In the genomic region with DNA sequence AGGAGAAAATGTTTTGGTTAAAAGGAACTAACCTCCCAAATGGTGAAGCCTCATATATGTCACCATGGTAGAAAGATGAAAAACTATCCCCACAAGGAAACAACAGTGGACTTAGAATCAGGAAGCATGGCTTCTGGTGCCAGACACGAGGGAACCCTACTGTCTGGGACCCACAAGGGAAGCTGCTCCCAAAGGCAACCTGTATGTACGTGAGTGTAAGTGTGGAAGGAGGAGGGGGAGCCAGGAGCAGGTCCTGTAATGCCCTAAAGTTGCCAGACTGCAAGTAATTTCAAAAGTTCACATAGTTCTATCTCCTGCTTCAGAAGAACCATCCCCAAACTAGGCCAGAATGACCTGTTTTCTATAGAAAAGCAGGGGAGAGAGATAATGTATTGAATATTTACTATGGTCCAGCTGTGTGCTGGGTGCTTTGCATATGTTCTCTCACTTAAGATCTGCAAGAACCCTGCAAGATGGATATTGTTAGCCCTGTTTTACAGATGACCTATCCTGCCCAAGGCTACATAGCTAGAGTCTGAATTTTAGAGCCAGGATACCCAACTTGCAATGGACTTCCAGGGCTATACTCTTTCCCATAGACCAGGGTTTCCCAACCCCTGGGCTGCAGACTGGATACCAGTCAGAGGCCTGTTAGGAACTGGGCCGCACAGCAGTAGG, we compare ENCODE assay signal across 20 cellular contexts. TPM values are rescaled to one million over a fixed set of nuclear protein-coding genes. Genes with fewer than 3 reads are reported as not detected.
DNase-seq lines count a peak whose midpoint lies in the region; ATAC-seq, FAIRE-seq and TF ChIP-seq lines count a peak whose summit lies in the region.
"Had no signal": no experiment of that assay in that cellular context is flagged by ENCODE, and none has a peak within 500 bp of the region (broad histone marks: within the 10 kb centered on the region; RNA-seq: fewer than 3 reads in every experiment).

No MANE protein-coding gene starts in this region.

- no peaks in the 10 kb centered on the region for H3K79me2 ChIP-seq in K562 (ENCODE audit: control insufficient read depth, insufficient read depth, low read length)

- 50% methylated on average over 3 of the region's 3 CpGs for WGBS in K562 (ENCODE audit: insufficient coverage, low coverage, missing lambda C conversion rate)

- FAIRE-seq in K562 (lab: Jason Lieb, UNC): peak; percentile 35
- FAIRE-seq: H1 had no signal

- H3K27ac Mint-ChIP-seq in HFFc6: peak overlapping the region; percentile 25; the same call in 1 of the 2 replicates
- peak overlapping the region; percentile 4 for H3K27ac Mint-ChIP-seq in stimulated activated effector memory CD8-positive, alpha-beta T cell treated with anti-CD3 and anti-CD28 coated beads, Interleukin-12 subunit alpha, Interleukin-12 subunit beta, amount 100 ng/mL, for 72 hours
- H3K27ac Mint-ChIP-seq: B cell; CD4-positive, alpha-beta T cell had no signal

- no peaks in the 10 kb centered on the region for H3K9me3 Mint-ChIP-seq in HFFc6
- no peaks in the 10 kb centered on the region for H3K9me3 Mint-ChIP-seq in stimulated activated effector memory CD8-positive, alpha-beta T cell treated with anti-CD3 and anti-CD28 coated beads, Interleukin-12 subunit alpha, Interleukin-12 subunit beta, amount 100 ng/mL, for 72 hours
- H3K9me3 Mint-ChIP-seq: CD4-positive, alpha-beta T cell had no signal

- POLR2A ChIA-PET in K562 (lab: Yijun Ruan, JAX): no interaction called here

- H3K36me3 ChIP-seq in K562 (ENCODE audit: control insufficient read depth, insufficient read depth, low read length): no peaks in the 10 kb centered on the region

- in situ Hi-C loops in K562 (cut with MboI): no loop called here

- no peaks in the 10 kb centered on the region for H3K27me3 ChIP-seq in K562 (ENCODE audit: control insufficient read depth in 2 of 2, insufficient read depth in 2 of 2, low read length in 2 of 2)

- no TSS peak for BruUV-seq in K562 (replicated peaks; lab: Mats Ljungman, UMichigan)

- H3K36me3 Mint-ChIP-seq in HFFc6 (ENCODE audit: low read depth): peaks cover 28% of the 10 kb centered on the region
- H3K36me3 Mint-ChIP-seq in stimulated activated effector memory CD8-positive, alpha-beta T cell treated with anti-CD3 and anti-CD28 coated beads, Interleukin-12 subunit alpha, Interleukin-12 subunit beta, amount 100 ng/mL, for 72 hours: peaks cover 100% of the 10 kb centered on the region

- H3K4me3 Mint-ChIP-seq in HFFc6: no peak overlapping the region
- H3K4me3 Mint-ChIP-seq in stimulated activated effector memory CD8-positive, alpha-beta T cell treated with anti-CD3 and anti-CD28 coated beads, Interleukin-12 subunit alpha, Interleukin-12 subunit beta, amount 100 ng/mL, for 72 hours: no peak overlapping the region
- H3K4me3 Mint-ChIP-seq: B cell; CD4-positive, alpha-beta T cell had no signal

- no peaks in the 10 kb centered on the region for H3K9me3 ChIP-seq in K562 (replicated peaks; ENCODE audit: control insufficient read depth, insufficient read depth, low read depth, low read length)

- intact Hi-C loops in K562 (cut with micrococcal nuclease): no loop called here

- H3K4me1 Mint-ChIP-seq in HFFc6 (ENCODE audit: low read depth): peaks cover 24% of the 10 kb centered on the region
- H3K4me1 Mint-ChIP-seq in stimulated activated effector memory CD8-positive, alpha-beta T cell treated with anti-CD3 and anti-CD28 coated beads, Interleukin-12 subunit alpha, Interleukin-12 subunit beta, amount 100 ng/mL, for 72 hours: peaks cover 32% of the 10 kb centered on the region

- no peak for TF ChIP-seq EP300 in K562 (IDR thresholded peaks at IDR 0.05; ENCODE audit: low read length)

- H3K4me1 ChIP-seq in K562 (replicated peaks in 1 of 2; ENCODE audit: control insufficient read depth in 2 of 2, insufficient read depth in 2 of 2, low read length in 2 of 2): peaks cover 3 to 13% of the 10 kb centered on the region in 2 experiments; a peak in 4 of 5 replicates

- H4K20me1 ChIP-seq in K562 (replicated peaks; ENCODE audit: control insufficient read depth, insufficient read depth, low read length): no peaks in the 10 kb centered on the region

- peak; percentile 48 for DNase-seq in activated effector memory CD4-positive, alpha-beta T cell treated with anti-CD3 and anti-CD28 coated beads, Interleukin-2, amount 50 U/mL, for 16 hours
- no peak for DNase-seq in activated effector memory CD4-positive, alpha-beta T cell treated with Interleukin-2 at 50 U/mL for 16 hours
- DNase-seq in HFFc6 (no peak), K562 (ENCODE audit: extremely low read depth in 1 of 4, low spot score in 3 of 4) (no peak)
- no peak for DNase-seq in stimulated activated effector memory CD8-positive, alpha-beta T cell treated with anti-CD3 and anti-CD28 coated beads, Interleukin-12 subunit alpha, Interleukin-12 subunit beta, amount 100 ng/mL, for 72 hours (ENCODE audit: low spot score in 2 of 2)
- DNase-seq: CD4-positive, alpha-beta T cell; DND-41; GF-D8; Karpas-422; NCI-H1105 treated with DMSO at 0.1 percent for 48 hours; NCI-H187 treated with DMSO at 0.1 percent for 48 hours; NCI-H2171 treated with DMSO at 0.1 percent for 48 hours; NCI-H510A; NCI-H82; Right ventricle myocardium superior had no signal

- TF ChIP-seq CTCF in HFFc6 (IDR thresholded peaks at IDR 0.05) (no peak), K562 (IDR thresholded peaks at IDR 0.05 in 2 of 3, conservative IDR thresholded peaks at IDR 0.05 in 1 of 3; ENCODE audit: insufficient read depth in 2 of 3, low read depth in 1 of 3, low read length in 3 of 3) (no peak)

- no peak for ATAC-seq in K562
- ATAC-seq in stimulated activated effector memory CD8-positive, alpha-beta T cell treated with anti-CD3 and anti-CD28 coated beads, Interleukin-12 subunit alpha, Interleukin-12 subunit beta, amount 100 ng/mL, for 72 hours: no peak
- ATAC-seq in HG03342 (IDR thresholded peaks at IDR 0.05; ENCODE audit: unreplicated experiment): no peak
- ATAC-seq in GM21526 (IDR thresholded peaks at IDR 0.05; ENCODE audit: low FRiP score, unreplicated experiment): no peak
- ATAC-seq: Panc1 had no signal

- H2AFZ ChIP-seq in K562 (ENCODE audit: low read depth, low read length): no peak overlapping the region

- CTCF ChIA-PET in K562 (lab: Yijun Ruan, JAX; ENCODE audit: low intra/inter-chr PET ratio): no interaction called here

- no peak overlapping the region for H3K27ac ChIP-seq in K562 (ENCODE audit: extremely low read depth, low read depth, low read length)

- H3K4me3 ChIP-seq in K562: no peak overlapping the region

- H3K9me1 ChIP-seq in K562 (ENCODE audit: control insufficient read depth, insufficient read depth, low read length): no peaks in the 10 kb centered on the region

- TF ChIP-seq RAD21 in K562 (CRISPR knock-in tag; conservative IDR thresholded peaks at IDR 0.05 in 1 of 2, IDR thresholded peaks at IDR 0.05 in 1 of 2): no peak

- H3K27me3 Mint-ChIP-seq in HFFc6 (ENCODE audit: insufficient read depth): peaks cover 6% of the 10 kb centered on the region
- H3K27me3 Mint-ChIP-seq: B cell; CD4-positive, alpha-beta T cell had no signal

- H3K9ac ChIP-seq in K562 (ENCODE audit: insufficient read depth in 1 of 2, low read depth in 2 of 2, low read length in 2 of 2): no peak overlapping the region

- no peak overlapping the region for H3K4me2 ChIP-seq in K562 (ENCODE audit: insufficient read depth, low read length)

- no peak for TF ChIP-seq POLR2A in K562 (conservative IDR thresholded peaks at IDR 0.05)

TF ChIP-seq in K562, 482 proteins besides CTCF, POLR2A, EP300 and RAD21 (continues in another document):
- TF ChIP-seq ZNF174 (CRISPR knock-in tag; IDR thresholded peaks at IDR 0.05): no peak

RNA-seq across cellular contexts. Expression of gene DUSP5, which starts 19.2 kb away (rescaled TPM):
- 10 to 100 TPM; 31.9 to 58.2 (median 35.0) TPM for total RNA-seq in HFFc6 (2021; fragmentation: NEBNext Ultra II Directional; extraction: Animal tissue kit (Norgen Biotek cat#: 25700))
- 4.3 and 7.9 TPM in 2 replicates for total RNA-seq in K562 (2011; cell fraction: chromatin; rRNA removed; ENCODE audit: low replicate concordance)
- total RNA-seq in K562 (2011; cell fraction: nucleolus; rRNA removed): 4.7 and 6.2 TPM in 2 replicates
- total RNA-seq in K562 (2011; cell fraction: nucleoplasm; rRNA removed): 3.0 and 4.0 TPM in 2 replicates
- total RNA-seq in K562 (2014; rRNA removed): 1.4 and 2.8 TPM in 2 replicates
- total RNA-seq in K562 (2014; rRNA removed; fragmentation: Illumina TruSeq; extraction: Trizol): 2.2 and 2.3 TPM in 2 replicates
- 2.0 and 2.4 TPM in 2 replicates for total RNA-seq in K562 (2015; rRNA removed; fragmentation: Illumina TruSeq; extraction: Trizol)
- 3.4 and 3.5 TPM in 2 replicates for total RNA-seq in K562 (2021)
- 2.5 and 3.4 TPM in 2 replicates for polyA plus RNA-seq in K562 (2011; rRNA removed)
- polyA plus RNA-seq in K562 (2011; cell fraction: cytosol; rRNA removed): 2.9 and 4.8 TPM in 2 replicates
- polyA plus RNA-seq in K562 (2011; cell fraction: nucleus; rRNA removed): 3.3 and 6.1 TPM in 2 replicates
- 4.0 and 6.8 TPM in 2 replicates for polyA plus RNA-seq in K562 (2012)
- polyA plus RNA-seq in K562 (2014; fragmentation: Illumina TruSeq; extraction: Trizol): 2.4 TPM in 2 replicates
- polyA plus RNA-seq in K562 (2014; fragmentation: Nextera tagmentation; extraction: Ambion mirVana): under 1 TPM; 0.49 to 0.71 TPM
- polyA plus RNA-seq in K562 (2014; rRNA removed): 1.5 and 1.9 TPM in 2 replicates
- polyA minus RNA-seq in K562 (2011; rRNA and poly(A)+ RNA removed): 5.1 and 10.5 TPM in 2 replicates
- polyA minus RNA-seq in K562 (2011; cell fraction: cytosol; rRNA and poly(A)+ RNA removed): 5.7 and 12.0 TPM in 2 replicates
- polyA minus RNA-seq in K562 (2011; cell fraction: nucleus; rRNA and poly(A)+ RNA removed): 3.2 and 4.7 TPM in 2 replicates

RNA-seq across cellular contexts. Expression of gene SMC3, which starts 50.5 kb away (rescaled TPM):
- 10 to 100 TPM; 26.0 to 40.5 (median 38.0) TPM for total RNA-seq in HFFc6 (2021; fragmentation: NEBNext Ultra II Directional; extraction: Animal tissue kit (Norgen Biotek cat#: 25700))
- total RNA-seq in K562 (2011; cell fraction: chromatin; rRNA removed; ENCODE audit: low replicate concordance): 3.4 and 23.8 TPM in 2 replicates
- 2.0 and 2.6 TPM in 2 replicates for total RNA-seq in K562 (2011; cell fraction: nucleolus; rRNA removed)
- total RNA-seq in K562 (2011; cell fraction: nucleoplasm; rRNA removed): 6.0 and 6.1 TPM in 2 replicates
- 25.7 and 32.0 TPM in 2 replicates for total RNA-seq in K562 (2014; rRNA removed)
- total RNA-seq in K562 (2014; rRNA removed; fragmentation: Illumina TruSeq; extraction: Trizol): 60.9 and 72.4 TPM in 2 replicates
- total RNA-seq in K562 (2015; rRNA removed; fragmentation: Illumina TruSeq; extraction: Trizol): 57.2 and 61.5 TPM in 2 replicates
- 35.1 and 42.0 TPM in 2 replicates for total RNA-seq in K562 (2021)
- 16.2 and 21.4 TPM in 2 replicates for polyA plus RNA-seq in K562 (2011; rRNA removed)
- 2.8 and 6.6 TPM in 2 replicates for polyA plus RNA-seq in K562 (2011; cell fraction: cytosol; rRNA removed)
- polyA plus RNA-seq in K562 (2011; cell fraction: nucleus; rRNA removed): 5.5 and 7.9 TPM in 2 replicates
- 31.6 and 34.7 TPM in 2 replicates for polyA plus RNA-seq in K562 (2012)
- 52.7 and 62.6 TPM in 2 replicates for polyA plus RNA-seq in K562 (2014; fragmentation: Illumina TruSeq; extraction: Trizol)
- polyA plus RNA-seq in K562 (2014; fragmentation: Nextera tagmentation; extraction: Ambion mirVana): 10 to 100 TPM; 21.3 to 24.5 TPM
- polyA plus RNA-seq in K562 (2014; rRNA removed): 31.6 and 39.3 TPM in 2 replicates
- polyA minus RNA-seq in K562 (2011; rRNA and poly(A)+ RNA removed): 25.1 and 30.5 TPM in 2 replicates
- polyA minus RNA-seq in K562 (2011; cell fraction: cytosol; rRNA and poly(A)+ RNA removed): 13.5 and 14.9 TPM in 2 replicates
- polyA minus RNA-seq in K562 (2011; cell fraction: nucleus; rRNA and poly(A)+ RNA removed): 4.4 and 10.4 TPM in 2 replicates
